Comparison of ENCODE assay signal across 17 cellular contexts in genomic region chr4:162865102-162865501, GRCh38.
DNase-seq lines count a peak whose midpoint lies in the region; ATAC-seq and TF ChIP-seq lines count a peak whose summit lies in the region.
"Had no signal": no experiment of that assay in that cellular context is flagged by ENCODE, and none has a peak within 500 bp of the region (broad histone marks: within the 10 kb centered on the region; RNA-seq: fewer than 3 reads in every experiment).

No MANE protein-coding gene starts in this region.

- H3K9ac ChIP-seq in OCI-LY3 (ENCODE audit: low read length) = no peak overlapping the region
- H3K9ac ChIP-seq: KMS-11 had no signal

- no peak overlapping the region for H3K4me3 Mint-ChIP-seq in CD8-positive, alpha-beta T cell
- H3K4me3 Mint-ChIP-seq: activated naive CD8-positive, alpha-beta T cell treated with anti-CD3 and anti-CD28 coated beads, Interleukin-2, amount 10 ng/mL, durations not matched to agents 7 days and 5 days; natural killer cell treated with Interleukin-12 subunit alpha and Interleukin-12 subunit beta and Interleukin-15 and Interleukin-18, amount 100 ng/mL, for 72 hours had no signal

- POLR2A ChIA-PET in CD8-positive, alpha-beta T cell (lab: Charles Lee) = no interaction called here

- H3K27ac ChIP-seq in OCI-LY3 (ENCODE audit: low read length) = no peak overlapping the region
- no peak overlapping the region for H3K27ac ChIP-seq in CD8-positive, alpha-beta T cell (ENCODE audit: low read depth, low read length)
- H3K27ac ChIP-seq: foreskin keratinocyte, KMS-11, lower lobe of right lung had no signal

- no peaks in the 10 kb centered on the region for H3K36me3 Mint-ChIP-seq in CD8-positive, alpha-beta T cell
- H3K36me3 Mint-ChIP-seq: activated naive CD8-positive, alpha-beta T cell treated with anti-CD3 and anti-CD28 coated beads, Interleukin-2, amount 10 ng/mL, durations not matched to agents 7 days and 5 days; natural killer cell treated with Interleukin-12 subunit alpha and Interleukin-12 subunit beta and Interleukin-15 and Interleukin-18, amount 100 ng/mL, for 72 hours had no signal

- intact Hi-C loops in CD8-positive, alpha-beta T cell (cut with DNase I, micrococcal nuclease) = no loop called here

- peak; percentile 26; the same call in 1 of the 2 replicates for TF ChIP-seq CTCF in OCI-LY3 (IDR thresholded peaks at IDR 0.05; ENCODE audit: low read depth, low read length)
- TF ChIP-seq CTCF in CD8-positive, alpha-beta T cell (IDR thresholded peaks at IDR 0.05) = no peak

- DNase-seq in ELF-1 (ENCODE audit: low read depth, low spot score) (peak; percentile 4), GDM1 (lab: John Stamatoyannopoulos, UW) (no peak)
- DNase-seq in activated T-cell treated with anti-CD3 and anti-CD28 coated beads, Interleukin-2, amount 50 U/mL, for 48 hours = no peak
- DNase-seq in CD8-positive, alpha-beta T cell = no peak
- DNase-seq: activated naive CD8-positive, alpha-beta T cell treated with anti-CD3 and anti-CD28 coated beads, Interleukin-2, amount 10 ng/mL, durations not matched to agents 7 days and 5 days; foreskin keratinocyte; lower lobe of right lung; NCI-H146; NCI-H524; T-helper 1 cell had no signal

- H3K27me3 Mint-ChIP-seq in CD8-positive, alpha-beta T cell (ENCODE audit: low read depth) = no peaks in the 10 kb centered on the region
- H3K27me3 Mint-ChIP-seq: activated naive CD8-positive, alpha-beta T cell treated with anti-CD3 and anti-CD28 coated beads, Interleukin-2, amount 10 ng/mL, durations not matched to agents 7 days and 5 days; natural killer cell treated with Interleukin-12 subunit alpha and Interleukin-12 subunit beta and Interleukin-15 and Interleukin-18, amount 100 ng/mL, for 72 hours had no signal

- no peaks in the 10 kb centered on the region for H4K20me1 ChIP-seq in OCI-LY3 (ENCODE audit: insufficient read depth, low read length)

- no peaks in the 10 kb centered on the region for H3K9me3 ChIP-seq in OCI-LY3 (ENCODE audit: insufficient read depth, low read length)
- H3K9me3 ChIP-seq in CD8-positive, alpha-beta T cell (ENCODE audit: low read length) = no peaks in the 10 kb centered on the region
- H3K9me3 ChIP-seq: lower lobe of right lung had no signal

- no peaks in the 10 kb centered on the region for H3K4me1 ChIP-seq in OCI-LY3 (ENCODE audit: low read length)
- H3K4me1 ChIP-seq in CD8-positive, alpha-beta T cell (ENCODE audit: insufficient read depth, low read length) = no peaks in the 10 kb centered on the region
- H3K4me1 ChIP-seq: foreskin keratinocyte, lower lobe of right lung had no signal

- ATAC-seq in GM18870 (IDR thresholded peaks at IDR 0.05; ENCODE audit: unreplicated experiment) (peak; percentile 60), HG02943 (IDR thresholded peaks at IDR 0.05; ENCODE audit: low read depth, unreplicated experiment) (peak; percentile 61), HG02588 (IDR thresholded peaks at IDR 0.05; ENCODE audit: unreplicated experiment) (no peak)
- ATAC-seq in CD8-positive, alpha-beta T cell = no peak
- ATAC-seq: foreskin keratinocyte; lower lobe of right lung; natural killer cell treated with Interleukin-12 subunit alpha and Interleukin-12 subunit beta and Interleukin-15 and Interleukin-18, amount 100 ng/mL, for 72 hours; Panc1 had no signal

- H3K9me3 Mint-ChIP-seq in CD8-positive, alpha-beta T cell = peaks cover 4% of the 10 kb centered on the region
- H3K9me3 Mint-ChIP-seq: activated naive CD8-positive, alpha-beta T cell treated with anti-CD3 and anti-CD28 coated beads, Interleukin-2, amount 10 ng/mL, durations not matched to agents 7 days and 5 days had no signal

- no peaks in the 10 kb centered on the region for H3K79me2 ChIP-seq in OCI-LY3 (ENCODE audit: low read length)

- H2AFZ ChIP-seq in OCI-LY3 (ENCODE audit: low read depth, low read length) = no peak overlapping the region

- CTCF ChIA-PET in CD8-positive, alpha-beta T cell (lab: Charles Lee) = no interaction called here

- no peak overlapping the region for H3K4me2 ChIP-seq in OCI-LY3 (ENCODE audit: low read length)
- H3K4me2 ChIP-seq: KMS-11 had no signal

- H3K4me3 ChIP-seq in OCI-LY3 (ENCODE audit: low read length) = no peak overlapping the region
- H3K4me3 ChIP-seq in CD8-positive, alpha-beta T cell (ENCODE audit: low read depth, low read length) = no peak overlapping the region
- H3K4me3 ChIP-seq: lower lobe of right lung had no signal

- H3K27me3 ChIP-seq in OCI-LY3 (ENCODE audit: low read depth, low read length) = no peaks in the 10 kb centered on the region
- no peaks in the 10 kb centered on the region for H3K27me3 ChIP-seq in CD8-positive, alpha-beta T cell (ENCODE audit: insufficient read depth, low read length)
- H3K27me3 ChIP-seq: foreskin keratinocyte had no signal

- H3K4me1 Mint-ChIP-seq in CD8-positive, alpha-beta T cell (ENCODE audit: low read depth) = no peaks in the 10 kb centered on the region
- H3K4me1 Mint-ChIP-seq: activated naive CD8-positive, alpha-beta T cell treated with anti-CD3 and anti-CD28 coated beads, Interleukin-2, amount 10 ng/mL, durations not matched to agents 7 days and 5 days had no signal

- H3K36me3 ChIP-seq in OCI-LY3 (replicated peaks; ENCODE audit: low read depth, low read length) = no peaks in the 10 kb centered on the region
- no peaks in the 10 kb centered on the region for H3K36me3 ChIP-seq in CD8-positive, alpha-beta T cell (ENCODE audit: insufficient read depth, low read length)
- H3K36me3 ChIP-seq: lower lobe of right lung had no signal

- no peak overlapping the region for H3K27ac Mint-ChIP-seq in CD8-positive, alpha-beta T cell
- H3K27ac Mint-ChIP-seq: activated naive CD8-positive, alpha-beta T cell treated with anti-CD3 and anti-CD28 coated beads, Interleukin-2, amount 10 ng/mL, durations not matched to agents 7 days and 5 days; natural killer cell treated with Interleukin-12 subunit alpha and Interleukin-12 subunit beta and Interleukin-15 and Interleukin-18, amount 100 ng/mL, for 72 hours had no signal

Comparison
In these comparisons a context has a peak if more than half of its experiments do, and no peak if none do; other contexts are left out.
1. ATAC-seq: peak in GM18870 (single experiment) and HG02943 (single experiment); none in HG02588 (single experiment) and CD8-positive, alpha-beta T cell (single experiment).